ENCODE assay signal across 2 cellular contexts in the genomic region with DNA sequence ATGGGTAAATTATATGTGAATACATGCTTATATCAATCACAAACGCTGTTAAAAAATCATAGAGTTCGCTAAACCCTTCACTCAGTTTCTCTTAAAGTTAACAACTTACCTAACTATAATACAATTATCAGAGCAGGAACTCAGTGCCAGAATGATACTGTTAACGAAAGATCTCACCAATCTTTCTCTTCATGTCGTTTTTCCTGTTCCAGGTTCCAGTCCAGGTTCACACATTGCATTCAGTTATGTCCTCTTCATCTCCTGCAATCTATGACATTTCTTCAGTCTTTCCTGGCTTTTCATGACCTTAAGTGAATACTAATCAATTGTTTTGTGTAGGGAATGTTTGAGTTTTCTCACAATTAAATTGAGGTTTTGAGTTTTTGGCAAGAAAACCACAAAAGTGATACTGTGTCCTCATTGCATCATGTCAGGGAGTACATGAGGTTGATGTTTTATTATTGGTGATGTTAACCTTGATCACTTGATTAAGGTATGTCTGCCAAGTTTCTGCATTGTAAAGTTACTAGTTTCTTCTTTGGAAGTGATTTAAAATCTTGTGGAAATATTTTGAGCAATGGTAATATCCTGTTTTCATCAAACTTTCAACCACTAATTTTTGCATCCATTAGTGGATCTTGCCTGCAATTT.
A peak's percentile ranks its signal among the peaks of the same experiment; 100 is the strongest.
TF ChIP-seq lines count a peak whose summit lies in the region.

No MANE protein-coding gene starts in this region.

TF ChIP-seq in liver, 16 proteins besides CTCF, POLR2A, EP300 and RAD21 (continued from another document):
- TF ChIP-seq, protein P1, sequence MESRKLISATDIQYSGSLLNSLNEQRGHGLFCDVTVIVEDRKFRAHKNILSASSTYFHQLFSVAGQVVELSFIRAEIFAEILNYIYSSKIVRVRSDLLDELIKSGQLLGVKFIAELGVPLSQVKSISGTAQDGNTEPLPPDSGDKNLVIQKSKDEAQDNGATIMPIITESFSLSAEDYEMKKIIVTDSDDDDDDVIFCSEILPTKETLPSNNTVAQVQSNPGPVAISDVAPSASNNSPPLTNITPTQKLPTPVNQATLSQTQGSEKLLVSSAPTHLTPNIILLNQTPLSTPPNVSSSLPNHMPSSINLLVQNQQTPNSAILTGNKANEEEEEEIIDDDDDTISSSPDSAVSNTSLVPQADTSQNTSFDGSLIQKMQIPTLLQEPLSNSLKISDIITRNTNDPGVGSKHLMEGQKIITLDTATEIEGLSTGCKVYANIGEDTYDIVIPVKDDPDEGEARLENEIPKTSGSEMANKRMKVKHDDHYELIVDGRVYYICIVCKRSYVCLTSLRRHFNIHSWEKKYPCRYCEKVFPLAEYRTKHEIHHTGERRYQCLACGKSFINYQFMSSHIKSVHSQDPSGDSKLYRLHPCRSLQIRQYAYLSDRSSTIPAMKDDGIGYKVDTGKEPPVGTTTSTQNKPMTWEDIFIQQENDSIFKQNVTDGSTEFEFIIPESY (IDR thresholded peaks at IDR 0.05) = peak; percentile 48
- TF ChIP-seq, protein P2, sequence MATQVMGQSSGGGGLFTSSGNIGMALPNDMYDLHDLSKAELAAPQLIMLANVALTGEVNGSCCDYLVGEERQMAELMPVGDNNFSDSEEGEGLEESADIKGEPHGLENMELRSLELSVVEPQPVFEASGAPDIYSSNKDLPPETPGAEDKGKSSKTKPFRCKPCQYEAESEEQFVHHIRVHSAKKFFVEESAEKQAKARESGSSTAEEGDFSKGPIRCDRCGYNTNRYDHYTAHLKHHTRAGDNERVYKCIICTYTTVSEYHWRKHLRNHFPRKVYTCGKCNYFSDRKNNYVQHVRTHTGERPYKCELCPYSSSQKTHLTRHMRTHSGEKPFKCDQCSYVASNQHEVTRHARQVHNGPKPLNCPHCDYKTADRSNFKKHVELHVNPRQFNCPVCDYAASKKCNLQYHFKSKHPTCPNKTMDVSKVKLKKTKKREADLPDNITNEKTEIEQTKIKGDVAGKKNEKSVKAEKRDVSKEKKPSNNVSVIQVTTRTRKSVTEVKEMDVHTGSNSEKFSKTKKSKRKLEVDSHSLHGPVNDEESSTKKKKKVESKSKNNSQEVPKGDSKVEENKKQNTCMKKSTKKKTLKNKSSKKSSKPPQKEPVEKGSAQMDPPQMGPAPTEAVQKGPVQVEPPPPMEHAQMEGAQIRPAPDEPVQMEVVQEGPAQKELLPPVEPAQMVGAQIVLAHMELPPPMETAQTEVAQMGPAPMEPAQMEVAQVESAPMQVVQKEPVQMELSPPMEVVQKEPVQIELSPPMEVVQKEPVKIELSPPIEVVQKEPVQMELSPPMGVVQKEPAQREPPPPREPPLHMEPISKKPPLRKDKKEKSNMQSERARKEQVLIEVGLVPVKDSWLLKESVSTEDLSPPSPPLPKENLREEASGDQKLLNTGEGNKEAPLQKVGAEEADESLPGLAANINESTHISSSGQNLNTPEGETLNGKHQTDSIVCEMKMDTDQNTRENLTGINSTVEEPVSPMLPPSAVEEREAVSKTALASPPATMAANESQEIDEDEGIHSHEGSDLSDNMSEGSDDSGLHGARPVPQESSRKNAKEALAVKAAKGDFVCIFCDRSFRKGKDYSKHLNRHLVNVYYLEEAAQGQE (IDR thresholded peaks at IDR 0.05) = peak; percentile 34

TF ChIP-seq in HepG2, 621 proteins besides CTCF, POLR2A, EP300 and RAD21 (continued from another document):
- TF ChIP-seq, protein P3, sequence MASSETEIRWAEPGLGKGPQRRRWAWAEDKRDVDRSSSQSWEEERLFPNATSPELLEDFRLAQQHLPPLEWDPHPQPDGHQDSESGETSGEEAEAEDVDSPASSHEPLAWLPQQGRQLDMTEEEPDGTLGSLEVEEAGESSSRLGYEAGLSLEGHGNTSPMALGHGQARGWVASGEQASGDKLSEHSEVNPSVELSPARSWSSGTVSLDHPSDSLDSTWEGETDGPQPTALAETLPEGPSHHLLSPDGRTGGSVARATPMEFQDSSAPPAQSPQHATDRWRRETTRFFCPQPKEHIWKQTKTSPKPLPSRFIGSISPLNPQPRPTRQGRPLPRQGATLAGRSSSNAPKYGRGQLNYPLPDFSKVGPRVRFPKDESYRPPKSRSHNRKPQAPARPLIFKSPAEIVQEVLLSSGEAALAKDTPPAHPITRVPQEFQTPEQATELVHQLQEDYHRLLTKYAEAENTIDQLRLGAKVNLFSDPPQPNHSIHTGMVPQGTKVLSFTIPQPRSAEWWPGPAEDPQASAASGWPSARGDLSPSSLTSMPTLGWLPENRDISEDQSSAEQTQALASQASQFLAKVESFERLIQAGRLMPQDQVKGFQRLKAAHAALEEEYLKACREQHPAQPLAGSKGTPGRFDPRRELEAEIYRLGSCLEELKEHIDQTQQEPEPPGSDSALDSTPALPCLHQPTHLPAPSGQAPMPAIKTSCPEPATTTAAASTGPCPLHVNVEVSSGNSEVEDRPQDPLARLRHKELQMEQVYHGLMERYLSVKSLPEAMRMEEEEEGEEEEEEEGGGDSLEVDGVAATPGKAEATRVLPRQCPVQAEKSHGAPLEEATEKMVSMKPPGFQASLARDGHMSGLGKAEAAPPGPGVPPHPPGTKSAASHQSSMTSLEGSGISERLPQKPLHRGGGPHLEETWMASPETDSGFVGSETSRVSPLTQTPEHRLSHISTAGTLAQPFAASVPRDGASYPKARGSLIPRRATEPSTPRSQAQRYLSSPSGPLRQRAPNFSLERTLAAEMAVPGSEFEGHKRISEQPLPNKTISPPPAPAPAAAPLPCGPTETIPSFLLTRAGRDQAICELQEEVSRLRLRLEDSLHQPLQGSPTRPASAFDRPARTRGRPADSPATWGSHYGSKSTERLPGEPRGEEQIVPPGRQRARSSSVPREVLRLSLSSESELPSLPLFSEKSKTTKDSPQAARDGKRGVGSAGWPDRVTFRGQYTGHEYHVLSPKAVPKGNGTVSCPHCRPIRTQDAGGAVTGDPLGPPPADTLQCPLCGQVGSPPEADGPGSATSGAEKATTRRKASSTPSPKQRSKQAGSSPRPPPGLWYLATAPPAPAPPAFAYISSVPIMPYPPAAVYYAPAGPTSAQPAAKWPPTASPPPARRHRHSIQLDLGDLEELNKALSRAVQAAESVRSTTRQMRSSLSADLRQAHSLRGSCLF (CRISPR knock-in tag; IDR thresholded peaks at IDR 0.05; ENCODE audit: borderline replicate concordance) = no peak
- TF ChIP-seq ARHGAP35 (CRISPR knock-in tag; IDR thresholded peaks at IDR 0.05; ENCODE audit: borderline replicate concordance) (no peak), ETV6 (CRISPR knock-in tag; conservative IDR thresholded peaks at IDR 0.05) (no peak)
- TF ChIP-seq, protein P4, sequence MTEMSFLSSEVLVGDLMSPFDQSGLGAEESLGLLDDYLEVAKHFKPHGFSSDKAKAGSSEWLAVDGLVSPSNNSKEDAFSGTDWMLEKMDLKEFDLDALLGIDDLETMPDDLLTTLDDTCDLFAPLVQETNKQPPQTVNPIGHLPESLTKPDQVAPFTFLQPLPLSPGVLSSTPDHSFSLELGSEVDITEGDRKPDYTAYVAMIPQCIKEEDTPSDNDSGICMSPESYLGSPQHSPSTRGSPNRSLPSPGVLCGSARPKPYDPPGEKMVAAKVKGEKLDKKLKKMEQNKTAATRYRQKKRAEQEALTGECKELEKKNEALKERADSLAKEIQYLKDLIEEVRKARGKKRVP (CRISPR knock-in tag; IDR thresholded peaks at IDR 0.05) = no peak
- TF ChIP-seq, protein P5, sequence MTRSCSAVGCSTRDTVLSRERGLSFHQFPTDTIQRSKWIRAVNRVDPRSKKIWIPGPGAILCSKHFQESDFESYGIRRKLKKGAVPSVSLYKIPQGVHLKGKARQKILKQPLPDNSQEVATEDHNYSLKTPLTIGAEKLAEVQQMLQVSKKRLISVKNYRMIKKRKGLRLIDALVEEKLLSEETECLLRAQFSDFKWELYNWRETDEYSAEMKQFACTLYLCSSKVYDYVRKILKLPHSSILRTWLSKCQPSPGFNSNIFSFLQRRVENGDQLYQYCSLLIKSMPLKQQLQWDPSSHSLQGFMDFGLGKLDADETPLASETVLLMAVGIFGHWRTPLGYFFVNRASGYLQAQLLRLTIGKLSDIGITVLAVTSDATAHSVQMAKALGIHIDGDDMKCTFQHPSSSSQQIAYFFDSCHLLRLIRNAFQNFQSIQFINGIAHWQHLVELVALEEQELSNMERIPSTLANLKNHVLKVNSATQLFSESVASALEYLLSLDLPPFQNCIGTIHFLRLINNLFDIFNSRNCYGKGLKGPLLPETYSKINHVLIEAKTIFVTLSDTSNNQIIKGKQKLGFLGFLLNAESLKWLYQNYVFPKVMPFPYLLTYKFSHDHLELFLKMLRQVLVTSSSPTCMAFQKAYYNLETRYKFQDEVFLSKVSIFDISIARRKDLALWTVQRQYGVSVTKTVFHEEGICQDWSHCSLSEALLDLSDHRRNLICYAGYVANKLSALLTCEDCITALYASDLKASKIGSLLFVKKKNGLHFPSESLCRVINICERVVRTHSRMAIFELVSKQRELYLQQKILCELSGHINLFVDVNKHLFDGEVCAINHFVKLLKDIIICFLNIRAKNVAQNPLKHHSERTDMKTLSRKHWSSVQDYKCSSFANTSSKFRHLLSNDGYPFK (CRISPR knock-in tag; IDR thresholded peaks at IDR 0.05; ENCODE audit: borderline replicate concordance) = no peak
- TF ChIP-seq, protein P6, sequence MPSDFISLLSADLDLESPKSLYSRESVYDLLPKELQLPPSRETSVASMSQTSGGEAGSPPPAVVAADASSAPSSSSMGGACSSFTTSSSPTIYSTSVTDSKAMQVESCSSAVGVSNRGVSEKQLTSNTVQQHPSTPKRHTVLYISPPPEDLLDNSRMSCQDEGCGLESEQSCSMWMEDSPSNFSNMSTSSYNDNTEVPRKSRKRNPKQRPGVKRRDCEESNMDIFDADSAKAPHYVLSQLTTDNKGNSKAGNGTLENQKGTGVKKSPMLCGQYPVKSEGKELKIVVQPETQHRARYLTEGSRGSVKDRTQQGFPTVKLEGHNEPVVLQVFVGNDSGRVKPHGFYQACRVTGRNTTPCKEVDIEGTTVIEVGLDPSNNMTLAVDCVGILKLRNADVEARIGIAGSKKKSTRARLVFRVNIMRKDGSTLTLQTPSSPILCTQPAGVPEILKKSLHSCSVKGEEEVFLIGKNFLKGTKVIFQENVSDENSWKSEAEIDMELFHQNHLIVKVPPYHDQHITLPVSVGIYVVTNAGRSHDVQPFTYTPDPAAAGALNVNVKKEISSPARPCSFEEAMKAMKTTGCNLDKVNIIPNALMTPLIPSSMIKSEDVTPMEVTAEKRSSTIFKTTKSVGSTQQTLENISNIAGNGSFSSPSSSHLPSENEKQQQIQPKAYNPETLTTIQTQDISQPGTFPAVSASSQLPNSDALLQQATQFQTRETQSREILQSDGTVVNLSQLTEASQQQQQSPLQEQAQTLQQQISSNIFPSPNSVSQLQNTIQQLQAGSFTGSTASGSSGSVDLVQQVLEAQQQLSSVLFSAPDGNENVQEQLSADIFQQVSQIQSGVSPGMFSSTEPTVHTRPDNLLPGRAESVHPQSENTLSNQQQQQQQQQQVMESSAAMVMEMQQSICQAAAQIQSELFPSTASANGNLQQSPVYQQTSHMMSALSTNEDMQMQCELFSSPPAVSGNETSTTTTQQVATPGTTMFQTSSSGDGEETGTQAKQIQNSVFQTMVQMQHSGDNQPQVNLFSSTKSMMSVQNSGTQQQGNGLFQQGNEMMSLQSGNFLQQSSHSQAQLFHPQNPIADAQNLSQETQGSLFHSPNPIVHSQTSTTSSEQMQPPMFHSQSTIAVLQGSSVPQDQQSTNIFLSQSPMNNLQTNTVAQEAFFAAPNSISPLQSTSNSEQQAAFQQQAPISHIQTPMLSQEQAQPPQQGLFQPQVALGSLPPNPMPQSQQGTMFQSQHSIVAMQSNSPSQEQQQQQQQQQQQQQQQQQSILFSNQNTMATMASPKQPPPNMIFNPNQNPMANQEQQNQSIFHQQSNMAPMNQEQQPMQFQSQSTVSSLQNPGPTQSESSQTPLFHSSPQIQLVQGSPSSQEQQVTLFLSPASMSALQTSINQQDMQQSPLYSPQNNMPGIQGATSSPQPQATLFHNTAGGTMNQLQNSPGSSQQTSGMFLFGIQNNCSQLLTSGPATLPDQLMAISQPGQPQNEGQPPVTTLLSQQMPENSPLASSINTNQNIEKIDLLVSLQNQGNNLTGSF (CRISPR knock-in tag; IDR thresholded peaks at IDR 0.05) = no peak
